26 cellular contexts compared by ENCODE assay signal in genomic region chr7:127833641-127834040, GRCh38.
DNase-seq lines count a peak whose midpoint lies in the region; TF ChIP-seq lines count a peak whose summit lies in the region.
"Had no signal": no experiment of that assay in that cellular context is flagged by ENCODE, and none has a peak within 500 bp of the region (broad histone marks: within the 10 kb centered on the region; RNA-seq: fewer than 3 reads in every experiment).

No MANE protein-coding gene starts in this region.

- H3K9me2 ChIP-seq in hepatocyte (replicated peaks; ENCODE audit: insufficient read depth): no peaks in the 10 kb centered on the region

- H3K79me2 ChIP-seq in hepatocyte: peaks cover 70% of the 10 kb centered on the region

- DNase-seq in SKM-1 treated with dmso at 0.1 percent for 144 hours (lab: John Stamatoyannopoulos, UW; ENCODE audit: unreplicated experiment) (peak; percentile 4), SKM-1 (lab: John Stamatoyannopoulos, UW; ENCODE audit: unreplicated experiment) (no peak), adipocyte (ENCODE audit: low read depth) (peak; percentile 88), fibroblast of the aortic adventitia (ENCODE audit: low read depth) (peak; percentile 56), G401 (ENCODE audit: low spot score) (no peak), NCI-H446 (lab: John Stamatoyannopoulos, UW) (no peak), hepatocyte (ENCODE audit: low spot score) (no peak), SIG-M5 (lab: John Stamatoyannopoulos, UW) (no peak)
- DNase-seq: 8988T; activated CD4-positive, alpha-beta T cell treated with anti-CD3 and anti-CD28 coated beads for 36 hours; activated effector memory CD4-positive, alpha-beta T cell treated with Interleukin-2 at 50 U/mL for 16 hours; amniotic stem cell; caudate nucleus; DMS 273 treated with DMSO at 0.1 percent for 48 hours; effector memory CD4-positive, alpha-beta T cell; foreskin melanocyte; GF-D8; GOT3; kidney glomerular epithelial cell; naive thymus-derived CD4-positive, alpha-beta T cell; NCI-H748 treated with DMSO at 0.1 percent for 48 hours; ovary; stimulated activated CD4-positive, alpha-beta T cell treated with anti-CD3 and anti-CD28 coated beads, Interleukin-2, amount 100 ng/mL, for 24 hours; T1000; transverse colon had no signal

- no peak overlapping the region for H2AFZ ChIP-seq in hepatocyte

- in situ Hi-C loops in G401 (cut with HindIII; ENCODE audit: low sequenced_read_pairs): no loop called here

- H3K36me3 ChIP-seq in adipocyte (ENCODE audit: control insufficient read depth, insufficient read depth, low read length, severe bottlenecking) (peaks cover 7% of the 10 kb centered on the region), hepatocyte (replicated peaks; ENCODE audit: insufficient read depth, low read depth) (no peaks in the 10 kb centered on the region)
- H3K36me3 ChIP-seq: ovary, transverse colon had no signal

- H3K27ac ChIP-seq in hepatocyte: no peak overlapping the region
- H3K27ac ChIP-seq: BLaER1, ovary, transverse colon had no signal

- no peak overlapping the region for H3K4me2 ChIP-seq in hepatocyte
- H3K4me2 ChIP-seq: BLaER1 had no signal

- H3K4me1 ChIP-seq in adipocyte (ENCODE audit: control insufficient read depth, insufficient read depth, low read length): peaks cover 35% of the 10 kb centered on the region
- H3K4me1 ChIP-seq in hepatocyte (ENCODE audit: insufficient read depth): peaks cover 5% of the 10 kb centered on the region
- H3K4me1 ChIP-seq: transverse colon had no signal

- no peaks in the 10 kb centered on the region for H4K20me1 ChIP-seq in hepatocyte (ENCODE audit: insufficient read depth, poor library complexity, severe bottlenecking)
- H4K20me1 ChIP-seq: BLaER1 had no signal

- no peak overlapping the region for H3K4me3 ChIP-seq in adipocyte (ENCODE audit: low read length)
- H3K4me3 ChIP-seq in fibroblast of the aortic adventitia (ENCODE audit: low read depth, low read length): no peak overlapping the region
- H3K4me3 ChIP-seq in hepatocyte: no peak overlapping the region
- H3K4me3 ChIP-seq: BLaER1, ovary, transverse colon had no signal

- H3K9me3 ChIP-seq in adipocyte (ENCODE audit: control insufficient read depth, low read length): peaks cover 10% of the 10 kb centered on the region
- H3K9me3 ChIP-seq in hepatocyte (ENCODE audit: low read depth): no peaks in the 10 kb centered on the region
- H3K9me3 ChIP-seq: ovary had no signal

- 98% methylated on average over 1 of the region's 1 CpG for WGBS in hepatocyte (ENCODE audit: low lambda C conversion rate, missing lambda C conversion rate)

- TF ChIP-seq CTCF in fibroblast of the aortic adventitia (IDR thresholded peaks at IDR 0.05; ENCODE audit: insufficient read depth, low read length) (no peak), hepatocyte (IDR thresholded peaks at IDR 0.05; ENCODE audit: poor library complexity) (no peak)

- no peaks in the 10 kb centered on the region for H3K27me3 ChIP-seq in adipocyte (replicated peaks; ENCODE audit: control insufficient read depth, insufficient read depth, low read length)
- no peaks in the 10 kb centered on the region for H3K27me3 ChIP-seq in hepatocyte
- H3K27me3 ChIP-seq: BLaER1, ovary, transverse colon had no signal

- H3K9ac ChIP-seq in adipocyte (ENCODE audit: low read length): no peak overlapping the region
- H3K9ac ChIP-seq: BLaER1 had no signal

Comparison
In these comparisons a context has a peak if more than half of its experiments do, and no peak if none do; other contexts are left out.
1. DNase-seq: peak in SKM-1 treated with dmso at 0.1 percent for 144 hours (single experiment), adipocyte (single experiment) and fibroblast of the aortic adventitia (single experiment); none in SKM-1 (single experiment), G401 (single experiment), NCI-H446 (0 of 2), hepatocyte (single experiment) and SIG-M5 (single experiment).